8 cellular contexts compared by ENCODE assay signal in genomic region chr3:13895155-13896105, GRCh38. TPM values are rescaled to one million over a fixed set of nuclear protein-coding genes. Genes with fewer than 3 reads are reported as not detected.
A peak's percentile ranks its signal among the peaks of the same experiment; 100 is the strongest.
DNase-seq lines count a peak whose midpoint lies in the region; ATAC-seq and TF ChIP-seq lines count a peak whose summit lies in the region.

No MANE protein-coding gene starts in this region.

- H3K36me3 Mint-ChIP-seq in type B pancreatic cell = no peaks in the 10 kb centered on the region

- no peak for TF ChIP-seq CTCF in DOHH2 (IDR thresholded peaks at IDR 0.05; ENCODE audit: low read depth, low read length, poor library complexity, severe bottlenecking)
- TF ChIP-seq CTCF in KMS-11 (conservative IDR thresholded peaks at IDR 0.05; ENCODE audit: low read depth, low read length) = no peak
- TF ChIP-seq CTCF in heart right ventricle (IDR thresholded peaks at IDR 0.05) = no peak
- no peak for TF ChIP-seq CTCF in type B pancreatic cell (conservative IDR thresholded peaks at IDR 0.05)

- H3K27me3 ChIP-seq in DOHH2 (ENCODE audit: control insufficient read depth, low read length) (peaks cover 27% of the 10 kb centered on the region), KMS-11 (ENCODE audit: insufficient read depth, low read depth) (no peaks in the 10 kb centered on the region), heart right ventricle (peaks cover 0 to 14% (median 0%) of the 10 kb centered on the region in 7 donors)

- no peaks in the 10 kb centered on the region for H3K9me2 ChIP-seq in DOHH2 (replicated peaks; ENCODE audit: control insufficient read depth, low read length)

- no peak overlapping the region for H3K9ac ChIP-seq in KMS-11

- H2AFZ ChIP-seq in KMS-11 (ENCODE audit: low read depth) = peak overlapping the region; percentile 59; the same call in 1 of the 2 replicates

- DNase-seq in T follicular helper cell (ENCODE audit: low read depth) (peak; percentile 92), amniotic stem cell (lab: John Stamatoyannopoulos, UW) (peak; percentile 74), heart right ventricle (peak; percentile 95 to 97), posterior cingulate gyrus (peak; percentile 87 to 98 (median 92)), type B pancreatic cell (ENCODE audit: extremely low spot score, unreplicated experiment) (peak; percentile 95)

- intact Hi-C loops in heart right ventricle (cut with DNase I) (loop anchor here (1.0 to 10.0 kb wide), 12 partner anchors 217 to 572 kb away; partner anchors contain the start of genes CHCHD4 (in 6 of the 10), LSM3 (in 3 of the 10), XPC (in 3 of the 10) and TMEM43 (in 1 of the 10)), posterior cingulate gyrus (cut with DNase I) (loop anchor here (2.0 to 10.0 kb wide), 2 partner anchors 229 to 569 kb away; partner anchors contain the start of genes CHCHD4 and TMEM43)

- H3K9me3 Mint-ChIP-seq in type B pancreatic cell = peaks cover 10% of the 10 kb centered on the region

- no peaks in the 10 kb centered on the region for H3K36me3 ChIP-seq in DOHH2 (ENCODE audit: control insufficient read depth, low read length)
- H3K36me3 ChIP-seq in KMS-11 (ENCODE audit: insufficient read depth) = no peaks in the 10 kb centered on the region
- no peaks in the 10 kb centered on the region for H3K36me3 ChIP-seq in heart right ventricle

- H3K27ac ChIP-seq in DOHH2 (ENCODE audit: low read depth, low read length) (no peak overlapping the region), KMS-11 (no peak overlapping the region), heart right ventricle (peak overlapping the region in 9 of 10 donors; percentile 4 to 83 (median 52))

- ATAC-seq in GM21786 (IDR thresholded peaks at IDR 0.05; ENCODE audit: unreplicated experiment) (peak; percentile 95), heart right ventricle (peak; percentile 99)

- peaks cover 4% of the 10 kb centered on the region for H3K4me1 Mint-ChIP-seq in type B pancreatic cell (ENCODE audit: unreplicated experiment)

- H3K4me1 ChIP-seq in DOHH2 (ENCODE audit: control insufficient read depth, low read length) (peaks cover 11% of the 10 kb centered on the region), KMS-11 (ENCODE audit: low read depth, poor library complexity, severe bottlenecking) (no peaks in the 10 kb centered on the region), heart right ventricle (peaks cover 6 to 31% (median 14%) of the 10 kb centered on the region in 9 donors)

- peaks cover 3% of the 10 kb centered on the region; the same call in 1 of the 2 replicates for H3F3A ChIP-seq in DOHH2 (ENCODE audit: control insufficient read depth, insufficient read depth)

- peaks cover 42% of the 10 kb centered on the region for H3K27me3 Mint-ChIP-seq in type B pancreatic cell

- H3K79me2 ChIP-seq in DOHH2 (ENCODE audit: control insufficient read depth, low read length) (no peaks in the 10 kb centered on the region), KMS-11 (ENCODE audit: insufficient read depth, low read depth) (no peaks in the 10 kb centered on the region)

- WGBS in heart right ventricle, 2 donors = 1% methylated on average over 85 to 86 of the region's 86 CpGs

- H3K4me3 ChIP-seq in DOHH2 (ENCODE audit: low read length) (peak overlapping the region; percentile 71), KMS-11 (IDR thresholded peaks at IDR 0.05; ENCODE audit: insufficient read depth, low read depth, low read length) (no peak overlapping the region), heart right ventricle (peak overlapping the region; percentile 43 to 77 (median 64))

- H3K9me3 ChIP-seq in DOHH2 (ENCODE audit: control insufficient read depth, insufficient read depth, low read length) = no peaks in the 10 kb centered on the region
- H3K9me3 ChIP-seq in heart right ventricle = peaks cover 0 to 19% (median 3%) of the 10 kb centered on the region in 11 donors

- H3K27ac Mint-ChIP-seq in type B pancreatic cell = no peak overlapping the region

- H3K4me3 Mint-ChIP-seq in type B pancreatic cell = peak overlapping the region; percentile 92

- H4K20me1 ChIP-seq in DOHH2 (ENCODE audit: control insufficient read depth, insufficient read depth, low read depth, low read length) (no peaks in the 10 kb centered on the region), KMS-11 (ENCODE audit: insufficient read depth) (no peaks in the 10 kb centered on the region)

- peak overlapping the region; percentile 78 for H3K4me2 ChIP-seq in DOHH2 (ENCODE audit: low read length)
- H3K4me2 ChIP-seq in KMS-11 = peak overlapping the region; percentile 17; the same call in 1 of the 2 replicates

RNA-seq across cellular contexts. Expression of gene WNT7A, which starts 15.6 kb away (rescaled TPM):
- total RNA-seq in heart right ventricle (not detected), type B pancreatic cell (ENCODE audit: low replicate concordance) (3.4 and 15.1 TPM in 2 replicates)
- not detected for polyA plus RNA-seq in heart right ventricle

Comparison
In these comparisons a context has a peak if more than half of its experiments do, and no peak if none do; other contexts are left out.
1. H3K27ac ChIP-seq: peak in heart right ventricle (9 of 10); none in DOHH2 (single experiment) and KMS-11 (single experiment).
2. Peak in every context shown above with its lines, with median percentiles within 50 percentile points of each other: DNase-seq.